In genomic region chr2:74471332-74472065, GRCh38 we compare ENCODE assay signal across 8 cellular contexts. TPM values are rescaled to one million over a fixed set of nuclear protein-coding genes. Genes with fewer than 3 reads are reported as not detected.
DNase-seq lines count a peak whose midpoint lies in the region; ATAC-seq and TF ChIP-seq lines count a peak whose summit lies in the region.

No MANE protein-coding gene starts in this region.

- H3K9ac ChIP-seq in DND-41 (ENCODE audit: low read depth, low read length) = peak overlapping the region; percentile 94

- H4K20me1 ChIP-seq in DND-41 (ENCODE audit: insufficient read depth, low read length) = no peaks in the 10 kb centered on the region

- peaks cover 39% of the 10 kb centered on the region for H3K4me1 ChIP-seq in DND-41 (ENCODE audit: insufficient read depth, low read length)
- peaks cover 3% of the 10 kb centered on the region for H3K4me1 ChIP-seq in RWPE2 (ENCODE audit: insufficient read depth, poor library complexity, severe bottlenecking)
- peaks cover 6 to 27% (median 19%) of the 10 kb centered on the region in 3 donors for H3K4me1 ChIP-seq in esophagus squamous epithelium

- no peak for TF ChIP-seq POLR2A in esophagus squamous epithelium (IDR thresholded peaks at IDR 0.05)

- intact Hi-C loops in esophagus squamous epithelium (cut with DNase I) = no loop called here

- 39 to 52% methylated on average over 12 of the region's 16 CpGs for WGBS in esophagus squamous epithelium, 2 donors

- no peak for DNase-seq in DND-41
- DNase-seq in RWPE2 (ENCODE audit: low spot score) = no peak
- no peak for DNase-seq in esophagus squamous epithelium (lab: John Stamatoyannopoulos, UW)
- peak; percentile 14 for DNase-seq in pons (ENCODE audit: low spot score)
- DNase-seq in RKO (ENCODE audit: low spot score) = no peak
- DNase-seq in dedifferentiated amniotic fluid mesenchymal stem cell (ENCODE audit: extremely low spot score) = no peak

- no peak for TF ChIP-seq CTCF in DND-41 (IDR thresholded peaks at IDR 0.05; ENCODE audit: borderline replicate concordance, extremely low read depth, low read length, poor library complexity, severe bottlenecking)
- TF ChIP-seq CTCF in RWPE2 (IDR thresholded peaks at IDR 0.05; ENCODE audit: poor library complexity, severe bottlenecking) = no peak
- no peak for TF ChIP-seq CTCF in esophagus squamous epithelium (IDR thresholded peaks at IDR 0.05)

- no peaks in the 10 kb centered on the region for H3K27me3 ChIP-seq in DND-41 (ENCODE audit: insufficient read depth, low read length, poor library complexity)
- no peaks in the 10 kb centered on the region for H3K27me3 ChIP-seq in RWPE2 (ENCODE audit: insufficient read depth, poor library complexity, severe bottlenecking)
- no peaks in the 10 kb centered on the region for H3K27me3 ChIP-seq in esophagus squamous epithelium

- H3K79me2 ChIP-seq in DND-41 (ENCODE audit: insufficient read depth, low read length) = peaks cover 24% of the 10 kb centered on the region

- H3K9me3 ChIP-seq in DND-41 (ENCODE audit: insufficient read depth, low read length, severe bottlenecking) = no peaks in the 10 kb centered on the region
- H3K9me3 ChIP-seq in RWPE2 (ENCODE audit: severe bottlenecking) = no peaks in the 10 kb centered on the region
- no peaks in the 10 kb centered on the region for H3K9me3 ChIP-seq in esophagus squamous epithelium

- no peak for ATAC-seq in DND-41 (ENCODE audit: insufficient read depth, low read depth)
- no peak for ATAC-seq in RWPE2 (ENCODE audit: low read depth)
- no peak for ATAC-seq in HG02885 (IDR thresholded peaks at IDR 0.05; ENCODE audit: poor library complexity, unreplicated experiment)
- no peak for ATAC-seq in HG02840 (IDR thresholded peaks at IDR 0.05; ENCODE audit: low FRiP score, unreplicated experiment)

- H3K4me3 ChIP-seq in DND-41 (ENCODE audit: low read depth in 1 of 2, low read length in 2 of 2) (peak overlapping the region; percentile 86 to 92), RWPE2 (ENCODE audit: severe bottlenecking) (peak overlapping the region; percentile 42), esophagus squamous epithelium (peak overlapping the region; percentile 51 to 86 (median 68))

- peak overlapping the region; percentile 95 for H3K27ac ChIP-seq in DND-41 (ENCODE audit: low read length)
- H3K27ac ChIP-seq in RWPE2 (ENCODE audit: poor library complexity, severe bottlenecking) = peak overlapping the region; percentile 90
- peak overlapping the region; percentile 88 to 92 (median 91) for H3K27ac ChIP-seq in esophagus squamous epithelium

- H3K4me2 ChIP-seq in DND-41 (ENCODE audit: insufficient read depth, low read length) = peak overlapping the region; percentile 83

- peak overlapping the region; percentile 97 for H2AFZ ChIP-seq in DND-41 (ENCODE audit: low read depth, low read length)

- H3K36me3 ChIP-seq in DND-41 (ENCODE audit: insufficient read depth, low read length) (peaks cover 34% of the 10 kb centered on the region), RWPE2 (ENCODE audit: low read depth) (peaks cover 18% of the 10 kb centered on the region), esophagus squamous epithelium (peaks cover 9 to 26% (median 10%) of the 10 kb centered on the region in 3 donors)

RNA-seq across cellular contexts. Expression of gene MRPL53, which starts 1.0 kb away (rescaled TPM):
- 10 to 100 TPM; 10.7 to 25.2 (median 22.1) TPM for total RNA-seq in esophagus squamous epithelium

RNA-seq across cellular contexts. Expression of gene MOGS, which starts 6.3 kb away (rescaled TPM):
- total RNA-seq in esophagus squamous epithelium = 10 to 100 TPM; 29.3 to 37.4 (median 33.9) TPM

RNA-seq across cellular contexts. Expression of gene CCDC142, which starts 11.3 kb away (rescaled TPM):
- total RNA-seq in esophagus squamous epithelium = 10 to 100 TPM in 2 of 4 donors, 1 to 10 TPM in 2; 6.5 to 24.6 (median 14.5) TPM

RNA-seq across cellular contexts. Expression of gene TTC31, which starts 11.4 kb away (rescaled TPM):
- 10 to 100 TPM; 11.2 to 27.7 (median 17.5) TPM for total RNA-seq in esophagus squamous epithelium

RNA-seq across cellular contexts. Expression of gene WBP1, which starts 13.3 kb away (rescaled TPM):
- total RNA-seq in esophagus squamous epithelium = 10 to 100 TPM; 14.2 to 34.1 (median 25.3) TPM
